Comparison of ENCODE assay signal across 8 cellular contexts in the genomic region with DNA sequence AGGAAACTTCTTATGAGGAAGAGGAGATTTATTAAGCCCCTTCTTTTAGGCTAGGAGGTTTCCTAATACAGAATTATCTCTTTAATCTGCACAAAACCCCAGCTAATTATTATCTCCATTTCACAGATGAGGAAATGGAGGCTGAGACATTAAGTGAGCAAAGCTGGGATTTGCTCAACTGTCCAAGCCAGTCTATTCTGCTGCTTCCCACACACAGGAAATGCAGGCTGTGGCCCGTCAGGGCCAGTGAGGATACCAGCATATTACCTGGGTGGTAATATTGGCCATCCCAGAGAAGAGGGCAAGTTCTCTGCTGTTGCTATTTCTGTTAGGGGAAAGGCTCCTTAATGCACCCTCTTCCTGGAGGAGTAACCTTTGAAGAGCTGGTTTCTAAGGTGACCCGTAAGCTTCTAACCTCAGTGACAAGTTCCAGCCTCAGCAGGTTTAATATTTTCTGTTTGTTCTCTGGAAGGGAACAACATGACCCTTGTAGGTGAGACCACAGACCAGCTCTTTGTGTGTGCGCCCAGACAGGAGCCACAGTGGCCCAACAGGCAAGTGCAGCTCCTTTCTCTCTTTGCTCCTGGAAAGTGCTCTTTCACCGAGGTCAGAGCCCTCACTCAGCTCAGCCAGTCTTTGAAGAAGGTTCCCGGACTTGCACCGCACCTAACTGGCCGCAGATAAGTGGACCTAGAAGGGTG. TPM values are rescaled to one million over a fixed set of nuclear protein-coding genes. Genes with fewer than 3 reads are reported as not detected.
DNase-seq lines count a peak whose midpoint lies in the region; ATAC-seq and TF ChIP-seq lines count a peak whose summit lies in the region.

No MANE protein-coding gene starts in this region.

- intact Hi-C loops in activated T-helper 1 cell treated with anti-CD3 and anti-CD28 coated beads, Interleukin-12 subunit alpha, Interleukin-12 subunit beta, Interleukin-2, Interleukin-4 antibody, amounts not matched to agents 30 ng/mL and 10 ng/mL and 1 ng/mL, durations not matched to agents 14 hours and 24 hours and 36 hours (cut with micrococcal nuclease) = no loop called here
- intact Hi-C loops in prostate gland (cut with DNase I) = no loop called here

- H3K27ac Mint-ChIP-seq in activated T-helper 1 cell treated with anti-CD3 and anti-CD28 coated beads, Interleukin-12 subunit alpha, Interleukin-12 subunit beta, Interleukin-2, Interleukin-4 antibody, amounts not matched to agents 30 ng/mL and 10 ng/mL and 1 ng/mL, durations not matched to agents 14 hours and 24 hours and 36 hours = no peak overlapping the region

- peak overlapping the region; percentile 23 for H3K4me3 Mint-ChIP-seq in activated T-helper 1 cell treated with anti-CD3 and anti-CD28 coated beads, Interleukin-12 subunit alpha, Interleukin-12 subunit beta, Interleukin-2, Interleukin-4 antibody, amounts not matched to agents 30 ng/mL and 10 ng/mL and 1 ng/mL, durations not matched to agents 14 hours and 24 hours and 36 hours

- H3K36me3 Mint-ChIP-seq in activated T-helper 1 cell treated with anti-CD3 and anti-CD28 coated beads, Interleukin-12 subunit alpha, Interleukin-12 subunit beta, Interleukin-2, Interleukin-4 antibody, amounts not matched to agents 30 ng/mL and 10 ng/mL and 1 ng/mL, durations not matched to agents 14 hours and 24 hours and 36 hours (ENCODE audit: low read depth) = no peaks in the 10 kb centered on the region

- H3K27ac ChIP-seq in prostate gland (peak overlapping the region; percentile 60 to 61), tibial nerve (peak overlapping the region in 2 of 4 donors; percentile 15 to 37)

- H3K27me3 Mint-ChIP-seq in activated T-helper 1 cell treated with anti-CD3 and anti-CD28 coated beads, Interleukin-12 subunit alpha, Interleukin-12 subunit beta, Interleukin-2, Interleukin-4 antibody, amounts not matched to agents 30 ng/mL and 10 ng/mL and 1 ng/mL, durations not matched to agents 14 hours and 24 hours and 36 hours (ENCODE audit: insufficient read depth) = peaks cover 2% of the 10 kb centered on the region

- TF ChIP-seq CTCF in prostate gland (IDR thresholded peaks at IDR 0.05) (no peak), tibial nerve (IDR thresholded peaks at IDR 0.05) (no peak)

- no peaks in the 10 kb centered on the region for H3K4me1 Mint-ChIP-seq in activated T-helper 1 cell treated with anti-CD3 and anti-CD28 coated beads, Interleukin-12 subunit alpha, Interleukin-12 subunit beta, Interleukin-2, Interleukin-4 antibody, amounts not matched to agents 30 ng/mL and 10 ng/mL and 1 ng/mL, durations not matched to agents 14 hours and 24 hours and 36 hours (ENCODE audit: low read depth)

- no peaks in the 10 kb centered on the region for H3K9me3 Mint-ChIP-seq in activated T-helper 1 cell treated with anti-CD3 and anti-CD28 coated beads, Interleukin-12 subunit alpha, Interleukin-12 subunit beta, Interleukin-2, Interleukin-4 antibody, amounts not matched to agents 30 ng/mL and 10 ng/mL and 1 ng/mL, durations not matched to agents 14 hours and 24 hours and 36 hours

- H3K36me3 ChIP-seq in prostate gland (no peaks in the 10 kb centered on the region), tibial nerve (no peaks in the 10 kb centered on the region)

- ATAC-seq in GM19043 (IDR thresholded peaks at IDR 0.05; ENCODE audit: low read depth, unreplicated experiment) (peak; percentile 26), HG02798 (IDR thresholded peaks at IDR 0.05; ENCODE audit: poor library complexity, unreplicated experiment) (peak; percentile 45)

- H3K27me3 ChIP-seq in prostate gland (replicated peaks; ENCODE audit: insufficient read depth) (no peaks in the 10 kb centered on the region), tibial nerve (no peaks in the 10 kb centered on the region)

- no peak for TF ChIP-seq POLR2A in prostate gland (IDR thresholded peaks at IDR 0.05)
- no peak for TF ChIP-seq POLR2A in tibial nerve (IDR thresholded peaks at IDR 0.05)

- DNase-seq in activated T-helper 1 cell treated with anti-CD3 and anti-CD28 coated beads, Interleukin-12 subunit alpha, Interleukin-12 subunit beta, Interleukin-2, Interleukin-4 antibody, amounts not matched to agents 30 ng/mL and 10 ng/mL and 1 ng/mL, durations not matched to agents 14 hours and 24 hours and 36 hours (ENCODE audit: low spot score) = no peak
- DNase-seq in prostate gland (ENCODE audit: low spot score) (no peak), OCI-M2 (lab: John Stamatoyannopoulos, UW; ENCODE audit: unreplicated experiment) (no peak), tibial nerve (ENCODE audit: low spot score in 2 of 2) (no peak), activated gamma-delta T cell (lab: John Stamatoyannopoulos, UW) (no peak)
- DNase-seq in central memory CD4-positive, alpha-beta T cell = no peak

- no peak for TF ChIP-seq EP300 in tibial nerve (IDR thresholded peaks at IDR 0.05)

- peaks cover 7% of the 10 kb centered on the region for H3K4me1 ChIP-seq in prostate gland (replicated peaks)
- H3K4me1 ChIP-seq in tibial nerve = peaks cover 0 to 21% (median 15%) of the 10 kb centered on the region in 4 donors

- WGBS in prostate gland = 26% methylated on average over 7 of the region's 7 CpGs
- WGBS in tibial nerve, 2 donors = 54 to 73% methylated on average over 7 of the region's 7 CpGs

- H3K9me3 ChIP-seq in prostate gland (no peaks in the 10 kb centered on the region), tibial nerve (no peaks in the 10 kb centered on the region)

- peak overlapping the region in 1 of 2 donors; percentile 15 for H3K4me3 ChIP-seq in prostate gland
- peak overlapping the region in 1 of 4 donors; percentile 10 for H3K4me3 ChIP-seq in tibial nerve

RNA-seq across cellular contexts. Expression of a gene that starts 35.6 kb away (rescaled TPM):
- total RNA-seq in activated T-helper 1 cell treated with anti-CD3 and anti-CD28 coated beads, Interleukin-12 subunit alpha, Interleukin-12 subunit beta, Interleukin-2, Interleukin-4 antibody, amounts not matched to agents 30 ng/mL and 10 ng/mL and 1 ng/mL, durations not matched to agents 14 hours and 24 hours and 36 hours = 0.29 TPM in 1 of 2 replicates, not detected in the other
- total RNA-seq in prostate gland (10 to 100 TPM; 28.6 to 34.2 TPM), tibial nerve (10 to 100 TPM; 18.4 to 23.7 (median 19.6) TPM)

Comparison
In these comparisons a context has a peak if more than half of its experiments do, and no peak if none do; other contexts are left out.
1. RNA of a gene that starts 35.6 kb away (total RNA-seq): 28.6 to 34.2 TPM in prostate gland and 18.4 to 23.7 TPM in tibial nerve; 0.29 TPM in activated T-helper 1 cell treated with anti-CD3 and anti-CD28 coated beads, Interleukin-12 subunit alpha, Interleukin-12 subunit beta, Interleukin-2, Interleukin-4 antibody, amounts not matched to agents 30 ng/mL and 10 ng/mL and 1 ng/mL, durations not matched to agents 14 hours and 24 hours and 36 hours; every median in the first group is over 10 times any median in the second.